14 cellular contexts compared by ENCODE assay signal in the genomic region with DNA sequence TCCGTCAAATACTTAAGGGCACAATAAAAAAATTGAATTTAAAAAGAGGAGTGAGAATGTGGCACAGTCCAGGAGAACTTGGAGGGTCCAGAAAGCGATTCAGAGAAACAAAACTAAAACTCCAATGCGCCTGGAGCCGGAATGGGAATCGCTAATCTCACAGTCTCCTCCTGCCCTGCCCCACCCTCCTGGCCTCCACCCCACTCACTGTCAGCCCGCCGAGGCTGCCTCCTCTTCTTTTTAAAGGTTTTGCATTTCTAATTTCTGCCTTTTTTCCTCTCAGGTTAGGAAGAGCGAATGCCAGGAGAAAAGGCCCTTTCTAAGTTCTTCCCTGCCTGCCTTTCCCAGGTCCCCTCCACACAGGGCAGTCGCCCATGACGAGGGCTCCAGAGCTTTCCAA.
A peak's percentile ranks its signal among the peaks of the same experiment; 100 is the strongest.
DNase-seq lines count a peak whose midpoint lies in the region; ATAC-seq and TF ChIP-seq lines count a peak whose summit lies in the region.
"Had no signal": no experiment of that assay in that cellular context is flagged by ENCODE, and none has a peak within 500 bp of the region (broad histone marks: within the 10 kb centered on the region; RNA-seq: fewer than 3 reads in every experiment).

No MANE protein-coding gene starts in this region.

- H3K4me3 ChIP-seq in PC-3 (ENCODE audit: low read length): no peak overlapping the region
- no peak overlapping the region for H3K4me3 ChIP-seq in H7 (ENCODE audit: insufficient read depth, low read depth, low read length)
- H3K4me3 ChIP-seq: GM12878 had no signal

- no peak overlapping the region for H3K4me3 Mint-ChIP-seq in neural crest cell
- H3K4me3 Mint-ChIP-seq: CD4-positive, alpha-beta memory T cell had no signal

- no peaks in the 10 kb centered on the region for H4K20me1 ChIP-seq in PC-3 (ENCODE audit: low read length)

- H3K27ac Mint-ChIP-seq in neural crest cell (ENCODE audit: unreplicated experiment): peak overlapping the region; percentile 67
- H3K27ac Mint-ChIP-seq: CD4-positive, alpha-beta memory T cell had no signal

- intact Hi-C loops in PC-3 (cut with micrococcal nuclease): no loop called here

- no peak overlapping the region for H3K27ac ChIP-seq in PC-3 (ENCODE audit: low read length)

- H3K9me3 ChIP-seq in PC-3 (ENCODE audit: low read length): no peaks in the 10 kb centered on the region

- no peaks in the 10 kb centered on the region for H3K36me3 ChIP-seq in PC-3 (ENCODE audit: low read depth, low read length)
- H3K36me3 ChIP-seq in H7 (replicated peaks; ENCODE audit: control insufficient read depth, insufficient read depth, low read length): no peaks in the 10 kb centered on the region

- no peaks in the 10 kb centered on the region for H3F3A ChIP-seq in PC-3 (ENCODE audit: low read length, unreplicated experiment)

- POLR2A ChIA-PET in PC-3 (lab: Charles Lee; ENCODE audit: unreplicated experiment): no interaction called here

- H3K27me3 Mint-ChIP-seq in neural crest cell (ENCODE audit: low read depth): no peaks in the 10 kb centered on the region

- no peak overlapping the region for H3K4me2 ChIP-seq in PC-3 (ENCODE audit: low read length)

- H3K9me3 Mint-ChIP-seq in neural crest cell: peaks cover 5% of the 10 kb centered on the region

- H3K79me2 ChIP-seq in PC-3 (ENCODE audit: low read length): no peaks in the 10 kb centered on the region

- ATAC-seq in PC-3: no peak
- ATAC-seq: GM12878 had no signal

- peaks cover 9% of the 10 kb centered on the region for H3K4me1 Mint-ChIP-seq in neural crest cell
- H3K4me1 Mint-ChIP-seq: CD4-positive, alpha-beta memory T cell had no signal

- DNase-seq in PC-3 (no peak), cerebellum (ENCODE audit: low spot score) (peak; percentile 61), neural crest cell (ENCODE audit: low read depth, low spot score) (no peak), dedifferentiated amniotic fluid mesenchymal stem cell (ENCODE audit: extremely low spot score) (no peak), H7 (no peak), GDM1 (lab: John Stamatoyannopoulos, UW) (no peak)
- DNase-seq: Calu3; CD4-positive, alpha-beta memory T cell; COR-L47; DMS53; DMS79 treated with DMSO at 0.1 percent for 48 hours; GOT3; HCEC 1CT had no signal

- no peak for TF ChIP-seq CTCF in PC-3 (conservative IDR thresholded peaks at IDR 0.05; ENCODE audit: low read depth, low read length)
- no peak for TF ChIP-seq CTCF in neural crest cell (conservative IDR thresholded peaks at IDR 0.05)

- H2AFZ ChIP-seq in PC-3 (ENCODE audit: low read length): 0 out of 2 replicates have a peak overlapping the region, but pooled peaks have one; percentile 21

- no peak overlapping the region for H3K9ac ChIP-seq in PC-3 (ENCODE audit: low read length)

- H3K9me2 ChIP-seq in PC-3 (replicated peaks; ENCODE audit: low read length): no peaks in the 10 kb centered on the region

- no peaks in the 10 kb centered on the region for H3K27me3 ChIP-seq in PC-3 (ENCODE audit: low read length)
- no peaks in the 10 kb centered on the region for H3K27me3 ChIP-seq in H7 (ENCODE audit: control insufficient read depth, insufficient read depth, low read length)

- H3K36me3 Mint-ChIP-seq in neural crest cell (ENCODE audit: low read depth): peaks cover 3% of the 10 kb centered on the region
- H3K36me3 Mint-ChIP-seq: CD4-positive, alpha-beta memory T cell had no signal

- CTCF ChIA-PET in PC-3 (lab: Charles Lee): no interaction called here

- BruUV-seq in PC-3 (replicated peaks; lab: Mats Ljungman, UMichigan): no TSS peak

- H3K4me1 ChIP-seq in PC-3 (ENCODE audit: insufficient read depth, low read length): no peaks in the 10 kb centered on the region
